In the genomic region with DNA sequence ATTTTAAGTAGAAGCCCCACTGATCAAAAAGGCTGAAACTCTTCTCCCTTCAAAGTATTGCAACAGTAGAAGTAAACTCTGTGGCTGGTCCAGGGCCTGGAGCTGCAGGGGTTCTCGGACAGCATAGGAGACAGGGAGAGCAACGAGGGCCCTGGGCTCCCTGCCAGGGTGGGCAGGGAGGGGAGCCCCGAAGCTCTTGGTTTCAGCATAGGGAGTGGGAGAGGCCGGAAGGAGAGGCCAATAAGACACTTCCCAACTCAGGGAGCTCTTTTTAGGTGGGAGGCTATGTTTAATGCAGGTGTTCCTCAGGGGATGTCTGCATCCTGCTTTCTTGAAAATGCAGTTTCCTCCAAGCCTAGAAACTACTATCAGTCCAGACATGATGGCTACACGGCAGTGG, we compare ENCODE assay signal across 25 cellular contexts.
A peak's percentile ranks its signal among the peaks of the same experiment; 100 is the strongest.
DNase-seq lines count a peak whose midpoint lies in the region; TF ChIP-seq lines count a peak whose summit lies in the region.
"Had no signal": no experiment of that assay in that cellular context is flagged by ENCODE, and none has a peak within 500 bp of the region (broad histone marks: within the 10 kb centered on the region; RNA-seq: fewer than 3 reads in every experiment).

No MANE protein-coding gene starts in this region.

- no peak overlapping the region for H3K4ac ChIP-seq in trophoblast cell (ENCODE audit: low read depth, low read length)

- H3K4me2 ChIP-seq in mammary epithelial cell (ENCODE audit: insufficient read depth, low read depth, low read length): no peak overlapping the region
- H3K4me2 ChIP-seq in trophoblast cell (ENCODE audit: low read length): no peak overlapping the region

- no peak overlapping the region for H4K8ac ChIP-seq in trophoblast cell (ENCODE audit: low read depth, low read length)

- no peak overlapping the region for H4K12ac ChIP-seq in trophoblast cell (ENCODE audit: low read depth, low read length)

- intact Hi-C loops in MCF 10A (cut with micrococcal nuclease): loop anchor here (5.0 to 10.0 kb wide), 4 partner anchors 238 to 715 kb away; a partner anchor contains a TSS
- intact Hi-C loops in mammary epithelial cell (cut with micrococcal nuclease): loop anchor here (5.0 to 10.0 kb wide), 4 partner anchors 108 to 588 kb away; no protein-coding TSS in a partner anchor
- intact Hi-C loops in esophagus squamous epithelium (cut with DNase I): loop anchor here (10.0 kb wide), 1 partner anchor 565 kb away; no protein-coding TSS in a partner anchor
- intact Hi-C loops in head of caudate nucleus (cut with DNase I): loop anchor here (5.0 to 10.0 kb wide), 2 partner anchors 563 to 935 kb away; no protein-coding TSS in a partner anchor

- H3K27ac Mint-ChIP-seq in MCF 10A (ENCODE audit: low read depth, unreplicated experiment): peak overlapping the region; percentile 39
- no peak overlapping the region for H3K27ac Mint-ChIP-seq in type B pancreatic cell
- H3K27ac Mint-ChIP-seq: CD4-positive, alpha-beta T cell had no signal

- H3K9ac ChIP-seq in mammary epithelial cell (ENCODE audit: insufficient read depth, low read length) (no peak overlapping the region), trophoblast cell (ENCODE audit: low read length) (no peak overlapping the region)
- H3K9ac ChIP-seq: GM23248 had no signal

- no peak overlapping the region for H3K14ac ChIP-seq in trophoblast cell (ENCODE audit: low read length)

- H4K91ac ChIP-seq in trophoblast cell (ENCODE audit: low read depth, low read length): no peak overlapping the region

- no peak overlapping the region for H2AFZ ChIP-seq in mammary epithelial cell (ENCODE audit: low read depth, low read length)
- no peak overlapping the region for H2AFZ ChIP-seq in trophoblast cell (ENCODE audit: insufficient read depth, low read length, poor library complexity)
- H2AFZ ChIP-seq: GM23248 had no signal

- H3K36me3 Mint-ChIP-seq in MCF 10A (ENCODE audit: insufficient read depth, unreplicated experiment) (peaks cover 5% of the 10 kb centered on the region), type B pancreatic cell (no peaks in the 10 kb centered on the region)

- H3K79me1 ChIP-seq in trophoblast cell (ENCODE audit: low read length): peaks cover 7% of the 10 kb centered on the region

- H3K4me3 ChIP-seq in mammary epithelial cell (replicated peaks in 1 of 3; ENCODE audit: insufficient read depth in 1 of 3, low read depth in 2 of 3, low read length in 3 of 3) (no peak overlapping the region), esophagus squamous epithelium (no peak overlapping the region), trophoblast cell (ENCODE audit: low read depth, low read length) (no peak overlapping the region)
- H3K4me3 ChIP-seq: GM23248, K562 had no signal

- peaks cover 23% of the 10 kb centered on the region for H3K4me1 Mint-ChIP-seq in MCF 10A (ENCODE audit: insufficient read depth, unreplicated experiment)
- H3K4me1 Mint-ChIP-seq in type B pancreatic cell (ENCODE audit: unreplicated experiment): peaks cover 59% of the 10 kb centered on the region

- H3K9me3 ChIP-seq in mammary epithelial cell (replicated peaks; ENCODE audit: insufficient read depth, low read length): no peaks in the 10 kb centered on the region
- no peaks in the 10 kb centered on the region for H3K9me3 ChIP-seq in esophagus squamous epithelium
- no peaks in the 10 kb centered on the region for H3K9me3 ChIP-seq in trophoblast cell (ENCODE audit: insufficient read depth, low read depth, low read length)

- no peak overlapping the region for H2BK5ac ChIP-seq in trophoblast cell (ENCODE audit: low read depth, low read length, poor library complexity)

- WGBS in mammary epithelial cell (ENCODE audit: low coverage, missing lambda C conversion rate): 100% methylated on average over 1 of the region's 5 CpGs
- 70 to 73% methylated on average over 5 of the region's 5 CpGs for WGBS in esophagus squamous epithelium, 2 donors
- WGBS in trophoblast cell (ENCODE audit: extremely low coverage, insufficient coverage, insufficient read length): no CpG with 5 or more reads among the region's 5 CpGs

- DNase-seq in MCF 10A (ENCODE audit: unreplicated experiment) (no peak), mammary epithelial cell (no peak), esophagus squamous epithelium (lab: John Stamatoyannopoulos, UW) (no peak), trophoblast cell (no peak), type B pancreatic cell (ENCODE audit: extremely low spot score, unreplicated experiment) (no peak), NCI-H2029 treated with DMSO at 0.1 percent for 48 hours (lab: John Stamatoyannopoulos, UW) (no peak), head of caudate nucleus (no peak), erythroblast (lab: John Stamatoyannopoulos, UW) (no peak)
- DNase-seq: 8988T; ACHN; CD4-positive, alpha-beta T cell; GM23248; H7; Kasumi-1; MV-4-11; NCI-H1105; NCI-H146; NCI-H1930; NCI-H446; NCI-H524 treated with DMSO at 0.1 percent for 48 hours; NCI-H82; NK-92 treated with Interleukin-12 subunit alpha and Interleukin-12 subunit beta, amount 100 ng/mL, for 24 hours; PC-3; Right ventricle myocardium superior had no signal

- dilution Hi-C loops in mammary epithelial cell (cut with HindIII; ENCODE audit: low sequenced_read_pairs): no loop called here

- H3K4me3 Mint-ChIP-seq in MCF 10A (ENCODE audit: unreplicated experiment): no peak overlapping the region
- no peak overlapping the region for H3K4me3 Mint-ChIP-seq in type B pancreatic cell
- H3K4me3 Mint-ChIP-seq: CD4-positive, alpha-beta T cell had no signal

- POLR2A ChIA-PET in MCF 10A (lab: Yijun Ruan, JAX): interaction anchor here (0.5 to 2.5 kb wide), 4 partner anchors 20 to 566 kb away, joined by 3 to 8 read pairs (median 4); no protein-coding TSS in a partner anchor

- CTCF ChIA-PET in MCF 10A (lab: Yijun Ruan, JAX) (no interaction called here), mammary epithelial cell (lab: Charles Lee; ENCODE audit: low non-redundant PET) (interaction anchor here (0.6 kb wide), 1 partner anchor 594 kb away, joined by 4 read pairs; no protein-coding TSS in a partner anchor)

- H3K27me3 Mint-ChIP-seq in MCF 10A (ENCODE audit: insufficient read depth, unreplicated experiment) (no peaks in the 10 kb centered on the region), type B pancreatic cell (peaks cover 9% of the 10 kb centered on the region)
- H3K27me3 Mint-ChIP-seq: CD4-positive, alpha-beta T cell had no signal

- H3K4me1 ChIP-seq in mammary epithelial cell (ENCODE audit: insufficient read depth, low read length) (peaks cover 5% of the 10 kb centered on the region), esophagus squamous epithelium (peaks cover 6 to 69% (median 32%) of the 10 kb centered on the region in 3 donors), trophoblast cell (ENCODE audit: control insufficient read depth in 1 of 2, insufficient read depth in 2 of 2, low read length in 2 of 2) (peaks cover 0 to 2% of the 10 kb centered on the region in 2 experiments)

- H3K27me3 ChIP-seq in mammary epithelial cell (ENCODE audit: insufficient read depth, low read length) (peaks cover 3% of the 10 kb centered on the region), esophagus squamous epithelium (no peaks in the 10 kb centered on the region), trophoblast cell (ENCODE audit: insufficient read depth, low read length) (no peaks in the 10 kb centered on the region)

- H3K23ac ChIP-seq in trophoblast cell (ENCODE audit: low read length): no peak overlapping the region

- no peak for TF ChIP-seq CTCF in MCF 10A (IDR thresholded peaks at IDR 0.05; ENCODE audit: unreplicated experiment)
- TF ChIP-seq CTCF in mammary epithelial cell (conservative IDR thresholded peaks at IDR 0.05 in 1 of 2, IDR thresholded peaks at IDR 0.05 in 1 of 2; ENCODE audit: extremely low read depth in 1 of 2, insufficient read depth in 1 of 2, low read depth in 1 of 2, low read length in 2 of 2): no peak
- no peak for TF ChIP-seq CTCF in esophagus squamous epithelium (IDR thresholded peaks at IDR 0.05)
- no peak for TF ChIP-seq CTCF in type B pancreatic cell (conservative IDR thresholded peaks at IDR 0.05)

- BruUV-seq in MCF 10A (replicated peaks; lab: Mats Ljungman, UMichigan) (no TSS peak), mammary epithelial cell (replicated peaks; lab: Mats Ljungman, UMichigan) (no TSS peak)

- no peak overlapping the region for H3K18ac ChIP-seq in trophoblast cell (ENCODE audit: low read length)

- in situ Hi-C loops in mammary epithelial cell (cut with MboI; ENCODE audit: low sequenced_read_pairs in 2 of 2): loop anchor here in 1 of 2 donors (25.0 kb wide), 1 partner anchor 933 kb away; no protein-coding TSS in a partner anchor

- H4K20me1 ChIP-seq in mammary epithelial cell (ENCODE audit: insufficient read depth, low read length): no peaks in the 10 kb centered on the region

- H2BK120ac ChIP-seq in trophoblast cell (ENCODE audit: insufficient read depth, low read length, poor library complexity): peak overlapping the region; percentile 0

- H2BK12ac ChIP-seq in trophoblast cell (ENCODE audit: low read length): no peak overlapping the region

- H3K9me3 Mint-ChIP-seq in MCF 10A (ENCODE audit: unreplicated experiment) (no peaks in the 10 kb centered on the region), type B pancreatic cell (no peaks in the 10 kb centered on the region)
- H3K9me3 Mint-ChIP-seq: CD4-positive, alpha-beta T cell had no signal

- no peak overlapping the region for H2AK5ac ChIP-seq in trophoblast cell (ENCODE audit: low read length)

- H3K27ac ChIP-seq in mammary epithelial cell (ENCODE audit: insufficient read depth, low read depth, low read length) (no peak overlapping the region), esophagus squamous epithelium (peak overlapping the region in 3 of 4 donors; percentile 72 to 84 (median 73)), trophoblast cell (ENCODE audit: low read depth, low read length) (no peak overlapping the region)
- H3K27ac ChIP-seq: GM23248 had no signal

- H3K36me3 ChIP-seq in mammary epithelial cell (ENCODE audit: insufficient read depth, low read length): no peaks in the 10 kb centered on the region
- H3K36me3 ChIP-seq in esophagus squamous epithelium: no peaks in the 10 kb centered on the region
- no peaks in the 10 kb centered on the region for H3K36me3 ChIP-seq in trophoblast cell (ENCODE audit: control insufficient read depth in 1 of 2, insufficient read depth in 2 of 2, low read length in 2 of 2)

- TF ChIP-seq POLR2A in esophagus squamous epithelium (IDR thresholded peaks at IDR 0.05) (no peak), erythroblast (IDR thresholded peaks at IDR 0.05; ENCODE audit: low read length) (no peak)

- no peaks in the 10 kb centered on the region for H3K79me2 ChIP-seq in mammary epithelial cell (ENCODE audit: insufficient read depth, low read length)
- no peaks in the 10 kb centered on the region for H3K79me2 ChIP-seq in trophoblast cell (ENCODE audit: control insufficient read depth, insufficient read depth, low read length, poor library complexity)

Comparison
In these comparisons a context has a peak if more than half of its experiments do, and no peak if none do; other contexts are left out.
1. H3K27ac ChIP-seq: peak in esophagus squamous epithelium (3 of 4); none in mammary epithelial cell (single experiment) and trophoblast cell (single experiment).